Comparison of ENCODE assay signal across 7 cellular contexts in the genomic region with DNA sequence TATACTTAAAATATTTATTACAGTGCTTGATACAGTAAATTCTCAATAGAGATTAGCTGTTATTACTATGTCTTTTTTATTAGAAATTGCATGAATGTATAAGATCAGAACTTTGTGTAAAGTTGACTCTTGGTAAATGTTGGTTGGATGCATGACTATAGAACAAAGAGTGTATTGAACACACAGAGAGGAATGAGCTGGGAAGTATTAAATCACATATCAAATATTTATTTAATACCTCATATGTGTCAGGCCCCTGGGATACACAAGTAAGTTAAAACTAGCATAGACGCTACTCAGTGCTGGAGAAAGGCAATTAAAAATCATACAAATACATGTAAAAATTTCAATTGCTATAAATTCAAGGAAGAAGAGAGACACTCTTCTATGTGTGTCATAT.
"Had no signal": no experiment of that assay in that cellular context is flagged by ENCODE, and none has a peak within 500 bp of the region (broad histone marks: within the 10 kb centered on the region; RNA-seq: fewer than 3 reads in every experiment).

No MANE protein-coding gene starts in this region.

- H3K4me3 ChIP-seq: GM23338 had no signal

- H3K4me2 ChIP-seq: GM23338 had no signal

- ATAC-seq: GM23338 had no signal

- FAIRE-seq: H1, H54, HTR-8/SVneo had no signal

- DNase-seq: H9, HCEC 1CT, KBM-7 had no signal

- H2AFZ ChIP-seq: GM23338 had no signal
